8 cellular contexts compared by ENCODE assay signal in the genomic region with DNA sequence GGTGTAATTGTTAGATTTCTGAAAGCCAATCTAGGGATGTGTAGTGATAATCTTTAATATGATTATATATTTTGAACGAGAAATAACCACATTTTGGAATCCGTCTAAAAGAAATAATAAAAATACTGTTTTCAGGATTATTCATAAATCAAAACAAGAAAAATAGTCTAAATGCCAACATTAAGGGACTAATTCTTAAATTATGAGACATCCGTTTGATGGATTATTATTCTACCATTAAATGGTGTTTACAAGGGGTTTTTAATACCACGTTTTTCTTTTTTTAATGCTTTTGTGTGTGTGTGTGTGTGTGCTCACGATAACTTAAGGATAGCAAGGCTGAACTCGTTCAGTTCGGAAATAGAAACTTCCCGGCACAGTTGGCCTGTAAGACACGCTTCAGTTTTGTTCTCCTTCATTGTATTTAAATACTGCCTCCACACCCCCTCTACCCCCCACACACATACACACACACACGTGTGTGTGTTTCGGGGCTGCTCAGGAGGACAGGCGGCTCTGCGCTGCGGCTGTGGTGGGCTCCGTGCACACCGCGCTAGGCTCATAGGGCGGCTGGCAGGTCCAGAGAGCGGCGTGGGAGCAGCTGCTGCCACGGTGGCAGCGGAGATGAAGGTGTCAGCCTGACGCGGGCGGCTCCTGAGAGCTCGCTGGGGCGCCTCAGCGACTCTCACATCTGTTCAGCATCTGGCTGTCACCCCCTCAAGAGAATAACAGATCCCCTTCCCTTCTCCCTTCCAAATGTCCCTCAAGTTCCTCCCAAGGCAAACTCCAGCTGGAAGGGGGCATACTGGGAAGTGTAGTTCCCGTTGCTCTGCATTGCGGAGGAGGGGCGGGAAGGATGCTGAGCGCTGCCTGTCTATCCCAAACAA. TPM values are rescaled to one million over a fixed set of nuclear protein-coding genes. Genes with fewer than 3 reads are reported as not detected.
DNase-seq lines count a peak whose midpoint lies in the region; ATAC-seq and TF ChIP-seq lines count a peak whose summit lies in the region.

No MANE protein-coding gene starts in this region.

- intact Hi-C loops in ascending aorta (cut with DNase I): no loop called here

- H3K36me3 Mint-ChIP-seq in stimulated activated memory B cell treated with anti-CD40 and anti-IgM and Interleukin-4, amounts not matched to agents 10 μg/mL and 1 μg/mL and 100 μg/mL, for 72 hours: no peaks in the 10 kb centered on the region

- H3K9me3 ChIP-seq in DOHH2 (ENCODE audit: control insufficient read depth, insufficient read depth, low read length) (no peaks in the 10 kb centered on the region), ascending aorta (no peaks in the 10 kb centered on the region)

- no peaks in the 10 kb centered on the region for H3K9me2 ChIP-seq in DOHH2 (replicated peaks; ENCODE audit: control insufficient read depth, low read length)

- peak; percentile 17 for DNase-seq in NCI-H345 treated with DMSO at 0.1 percent for 48 hours (lab: John Stamatoyannopoulos, UW; ENCODE audit: unreplicated experiment)
- no peak for DNase-seq in ascending aorta (ENCODE audit: low spot score in 2 of 2)
- peak; percentile 5 for DNase-seq in iris pigment epithelial cell (ENCODE audit: low read depth)
- DNase-seq in SKM-1 (lab: John Stamatoyannopoulos, UW; ENCODE audit: unreplicated experiment): no peak
- DNase-seq in cortex of kidney (lab: John Stamatoyannopoulos, UW): no peak

- H3K27ac ChIP-seq in DOHH2 (ENCODE audit: low read depth, low read length): peak overlapping the region; percentile 53
- H3K27ac ChIP-seq in ascending aorta: no peak overlapping the region

- H3K4me3 Mint-ChIP-seq in stimulated activated memory B cell treated with anti-CD40 and anti-IgM and Interleukin-4, amounts not matched to agents 10 μg/mL and 1 μg/mL and 100 μg/mL, for 72 hours: peak overlapping the region; percentile 72

- H3K36me3 ChIP-seq in DOHH2 (ENCODE audit: control insufficient read depth, low read length) (no peaks in the 10 kb centered on the region), ascending aorta (no peaks in the 10 kb centered on the region)

- no peaks in the 10 kb centered on the region for H4K20me1 ChIP-seq in DOHH2 (ENCODE audit: control insufficient read depth, insufficient read depth, low read depth, low read length)

- peak overlapping the region; percentile 86 for H3K4me2 ChIP-seq in DOHH2 (ENCODE audit: low read length)

- H3F3A ChIP-seq in DOHH2 (ENCODE audit: control insufficient read depth, insufficient read depth): peaks cover 12% of the 10 kb centered on the region

- peaks cover 59% of the 10 kb centered on the region for H3K27me3 Mint-ChIP-seq in stimulated activated memory B cell treated with anti-CD40 and anti-IgM and Interleukin-4, amounts not matched to agents 10 μg/mL and 1 μg/mL and 100 μg/mL, for 72 hours

- H3K4me3 ChIP-seq in DOHH2 (ENCODE audit: low read length): peak overlapping the region; percentile 74
- peak overlapping the region; percentile 47 to 51 for H3K4me3 ChIP-seq in ascending aorta

- H3K27me3 ChIP-seq in DOHH2 (ENCODE audit: control insufficient read depth, low read length): no peaks in the 10 kb centered on the region
- peaks cover 6% of the 10 kb centered on the region for H3K27me3 ChIP-seq in ascending aorta

- H3K79me2 ChIP-seq in DOHH2 (ENCODE audit: control insufficient read depth, low read length): no peaks in the 10 kb centered on the region

- TF ChIP-seq CTCF in DOHH2 (IDR thresholded peaks at IDR 0.05; ENCODE audit: low read depth, low read length, poor library complexity, severe bottlenecking) (no peak), ascending aorta (IDR thresholded peaks at IDR 0.05) (no peak)

- H3K4me1 ChIP-seq in DOHH2 (ENCODE audit: control insufficient read depth, low read length) (peaks cover 52% of the 10 kb centered on the region), ascending aorta (peaks cover 0 to 5% of the 10 kb centered on the region in 2 donors)

- H3K9me3 Mint-ChIP-seq in stimulated activated memory B cell treated with anti-CD40 and anti-IgM and Interleukin-4, amounts not matched to agents 10 μg/mL and 1 μg/mL and 100 μg/mL, for 72 hours: no peaks in the 10 kb centered on the region

- ATAC-seq in stimulated activated memory B cell treated with anti-CD40 and anti-IgM and Interleukin-4, amounts not matched to agents 10 μg/mL and 1 μg/mL and 100 μg/mL, for 72 hours: no peak
- no peak for ATAC-seq in HG03469 (IDR thresholded peaks at IDR 0.05; ENCODE audit: unreplicated experiment)

- no peak overlapping the region for H3K27ac Mint-ChIP-seq in stimulated activated memory B cell treated with anti-CD40 and anti-IgM and Interleukin-4, amounts not matched to agents 10 μg/mL and 1 μg/mL and 100 μg/mL, for 72 hours

- H3K4me1 Mint-ChIP-seq in stimulated activated memory B cell treated with anti-CD40 and anti-IgM and Interleukin-4, amounts not matched to agents 10 μg/mL and 1 μg/mL and 100 μg/mL, for 72 hours: peaks cover 16% of the 10 kb centered on the region

RNA-seq across cellular contexts. Expression of a gene that starts 23.0 kb away (rescaled TPM):
- total RNA-seq in ascending aorta: 19.2 TPM

Comparison
In these comparisons a context has a peak if more than half of its experiments do, and no peak if none do; other contexts are left out.
1. DNase-seq: peak in NCI-H345 treated with DMSO at 0.1 percent for 48 hours (single experiment) and iris pigment epithelial cell (single experiment); none in ascending aorta (0 of 2), SKM-1 (single experiment) and cortex of kidney (single experiment).